27 cellular contexts compared by ENCODE assay signal in genomic region chr1:245025525-245025924, GRCh38.
"Had no signal": no experiment of that assay in that cellular context is flagged by ENCODE, and none has a peak within 500 bp of the region (broad histone marks: within the 10 kb centered on the region; RNA-seq: fewer than 3 reads in every experiment).

No MANE protein-coding gene starts in this region.

- DNase-seq: colonic mucosa; cortex of kidney; dorsolateral prefrontal cortex; effector CD4-positive, alpha-beta T cell; effector CD8-positive, alpha-beta T cell; effector memory CD4-positive, alpha-beta T cell; effector memory CD8-positive, alpha-beta T cell; endodermal cell; esophagus squamous epithelium; foreskin fibroblast; foreskin keratinocyte; foreskin melanocyte; gastrocnemius medialis; glutamatergic neuron; head of caudate nucleus; heart left ventricle; heart right ventricle had no signal

- FAIRE-seq: colon, endometrium, endothelial cell of umbilical vein, frontal cortex had no signal

- H3K36me3 ChIP-seq: colonic mucosa, esophagus squamous epithelium had no signal

- H3K4me2 ChIP-seq: hepatocyte had no signal

- H3K9me3 ChIP-seq: colonic mucosa, esophagus muscularis mucosa, esophagus squamous epithelium, gastrocnemius medialis, gastroesophageal sphincter, heart left ventricle, heart right ventricle had no signal

- H3K79me2 ChIP-seq: hepatocyte had no signal

- H3K4me3 ChIP-seq: colonic mucosa, coronary artery, dorsolateral prefrontal cortex, esophagus muscularis mucosa, esophagus squamous epithelium, gastrocnemius medialis, gastroesophageal sphincter, heart left ventricle, heart right ventricle, hepatocyte had no signal

- H3K4me1 ChIP-seq: colonic mucosa, esophagus muscularis mucosa, esophagus squamous epithelium, foreskin keratinocyte, gastroesophageal sphincter, heart left ventricle, heart right ventricle had no signal

- ATAC-seq: effector memory CD8-positive, alpha-beta T cell; esophagus mucosa; foreskin keratinocyte; gastrocnemius medialis; gastroesophageal sphincter; heart left ventricle; heart right ventricle had no signal

- H3K27ac ChIP-seq: colonic mucosa, coronary artery, dorsolateral prefrontal cortex, epithelial cell of prostate, esophagus muscularis mucosa, esophagus squamous epithelium, foreskin keratinocyte, gastrocnemius medialis, gastroesophageal sphincter, heart left ventricle, heart right ventricle, hepatocyte had no signal

- H3K27me3 ChIP-seq: colonic mucosa, dorsolateral prefrontal cortex, esophagus muscularis mucosa, esophagus squamous epithelium, foreskin keratinocyte, gastrocnemius medialis, gastroesophageal sphincter, heart left ventricle, heart right ventricle, hepatocyte had no signal

- H2AFZ ChIP-seq: hepatocyte had no signal
